16 cellular contexts compared by ENCODE assay signal in the genomic region with DNA sequence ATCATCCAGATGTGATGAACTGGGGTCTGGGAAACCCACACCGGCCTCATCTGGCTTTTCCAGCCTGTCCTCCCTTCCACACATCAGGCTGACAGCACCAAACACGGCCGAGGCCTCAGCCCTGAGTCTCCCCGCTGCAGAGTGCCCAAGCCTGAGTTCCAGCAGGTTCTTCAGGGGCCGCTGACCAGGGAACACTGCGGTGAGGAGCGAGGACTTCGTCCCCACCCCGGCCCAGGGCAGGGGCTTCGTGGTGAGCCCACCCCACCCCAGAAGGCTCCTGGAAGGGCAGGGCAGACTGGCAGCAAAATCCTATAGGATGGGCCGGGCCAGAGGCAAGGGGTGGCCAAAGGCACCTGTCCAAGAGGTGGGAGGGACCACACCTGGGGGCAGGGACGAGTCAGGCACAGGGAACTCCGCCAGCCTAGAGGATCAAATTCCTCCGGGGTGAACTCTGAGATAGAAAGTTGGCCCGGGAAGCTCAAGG. TPM values are rescaled to one million over a fixed set of nuclear protein-coding genes. Genes with fewer than 3 reads are reported as not detected.
DNase-seq lines count a peak whose midpoint lies in the region; ATAC-seq and TF ChIP-seq lines count a peak whose summit lies in the region.
"Had no signal": no experiment of that assay in that cellular context is flagged by ENCODE, and none has a peak within 500 bp of the region (broad histone marks: within the 10 kb centered on the region; RNA-seq: fewer than 3 reads in every experiment).

SLC51A (plus strand) TSS at position 454 of the 484 bp plus-strand sequence. CDS start 179 bp downstream, outside the sequence.

- TF ChIP-seq CTCF in HCT116 (IDR thresholded peaks at IDR 0.05 in 2 of 3, conservative IDR thresholded peaks at IDR 0.05 in 1 of 3; ENCODE audit: borderline replicate concordance in 1 of 3, insufficient read depth in 1 of 3, low read depth in 2 of 3, low read length in 2 of 3) (no peak), WTC11 (IDR thresholded peaks at IDR 0.05) (no peak), parathyroid adenoma (IDR thresholded peaks at IDR 0.05) (no peak), brain microvascular endothelial cell (IDR thresholded peaks at IDR 0.05; ENCODE audit: low read depth, low read length, missing control alignments) (no peak), Caco-2 (IDR thresholded peaks at IDR 0.05; ENCODE audit: insufficient read depth in 1 of 2, low read depth in 1 of 2, low read length in 1 of 2, severe bottlenecking in 1 of 2, unreplicated experiment in 1 of 2) (no peak)

- POLR2A ChIA-PET in HCT116 (lab: Charles Lee) (no interaction called here), WTC11 (lab: Charles Lee) (no interaction called here), Caco-2 (lab: Charles Lee) (no interaction called here)

- H3K36me3 ChIP-seq in HCT116 (ENCODE audit: control insufficient read depth in 1 of 2, insufficient read depth in 2 of 2, low read length in 2 of 2) (no peaks in the 10 kb centered on the region), iPS-20b (ENCODE audit: insufficient read depth, low read depth, low read length) (no peaks in the 10 kb centered on the region), parathyroid adenoma (ENCODE audit: control insufficient read depth, insufficient read depth, low read length) (no peaks in the 10 kb centered on the region), brain microvascular endothelial cell (replicated peaks) (no peaks in the 10 kb centered on the region), Caco-2 (ENCODE audit: control insufficient read depth, insufficient read depth, low read length) (no peaks in the 10 kb centered on the region; the same call in 1 of the 2 replicates)
- H3K36me3 ChIP-seq: gastroesophageal sphincter, suprapubic skin had no signal

- H3K4me3 ChIP-seq in HCT116 (replicated peaks in 1 of 2; ENCODE audit: low read depth in 1 of 2, low read length in 2 of 2), result no peak within 1 kb of the TSS
- peak within 1 kb of the TSS; percentile 72; the same call in 1 of the 2 replicates for H3K4me3 ChIP-seq in iPS-20b (ENCODE audit: low read length)
- H3K4me3 ChIP-seq in parathyroid adenoma (ENCODE audit: low read depth, low read length), result peak within 1 kb of the TSS; percentile 27
- no peak within 1 kb of the TSS for H3K4me3 ChIP-seq in brain microvascular endothelial cell (ENCODE audit: low read depth, low read length)
- H3K4me3 ChIP-seq in Caco-2 (ENCODE audit: low read depth, low read length), result no peak within 1 kb of the TSS
- H3K4me3 ChIP-seq: gastroesophageal sphincter, GM23248, K562, suprapubic skin had no signal

- RAD21 ChIA-PET in HCT116 (lab: Charles Lee; ENCODE audit: low non-redundant PET in 1 of 2, low total read pairs in 2 of 2, uncharacterized antibody in 2 of 2, unreplicated experiment in 2 of 2), result no interaction called here

- H3K9me3 Mint-ChIP-seq in WTC11 (no peaks in the 10 kb centered on the region), Caco-2 (ENCODE audit: unreplicated experiment) (no peaks in the 10 kb centered on the region)

- H3K4me3 Mint-ChIP-seq in WTC11 (peak within 1 kb of the TSS; percentile 70), Caco-2 (ENCODE audit: unreplicated experiment) (no peak within 1 kb of the TSS)

- TF ChIP-seq POLR2A in HCT116 (IDR thresholded peaks at IDR 0.05; ENCODE audit: borderline replicate concordance, extremely low read depth, insufficient read depth, insufficient read length), result no peak

- H3K9ac ChIP-seq in HCT116 (ENCODE audit: low read length), result no peak within 1 kb of the TSS
- peak within 1 kb of the TSS; percentile 48; the same call in 1 of the 2 replicates for H3K9ac ChIP-seq in iPS-20b (ENCODE audit: low read depth, low read length)
- no peak within 1 kb of the TSS for H3K9ac ChIP-seq in parathyroid adenoma
- H3K9ac ChIP-seq: GM23248 had no signal

- H3K27me3 Mint-ChIP-seq in WTC11 (ENCODE audit: low read depth) (no peaks in the 10 kb centered on the region), Caco-2 (ENCODE audit: insufficient read depth, unreplicated experiment) (no peaks in the 10 kb centered on the region)

- H4K20me1 ChIP-seq in HCT116 (ENCODE audit: insufficient read depth), result no peaks in the 10 kb centered on the region

- DNase-seq in HCT116 (ENCODE audit: low read depth, low spot score) (no peak), WTC11 (ENCODE audit: low spot score) (peak; percentile 64), brain microvascular endothelial cell (no peak), Caco-2 (no peak)
- DNase-seq: activated CD4-positive, alpha-beta T cell treated with anti-CD3 and anti-CD28 coated beads, Interleukin-2, amount 50 U/mL, for 1 hour; amniotic stem cell; effector memory CD4-positive, alpha-beta T cell; GM23248; NCI-H2081; retina had no signal

- H3K9me2 ChIP-seq in HCT116 (ENCODE audit: insufficient read depth), result no peaks in the 10 kb centered on the region

- H3K4me1 ChIP-seq in HCT116 (ENCODE audit: control insufficient read depth in 1 of 2, insufficient read depth in 2 of 2, low read length in 2 of 2) (no peaks in the 10 kb centered on the region), iPS-20b (ENCODE audit: insufficient read depth, low read length) (peaks cover 9% of the 10 kb centered on the region; the same call in 1 of the 2 replicates), parathyroid adenoma (peaks cover 11% of the 10 kb centered on the region), Caco-2 (peaks cover 9% of the 10 kb centered on the region; the same call in 1 of the 2 replicates)

- H3K36me3 Mint-ChIP-seq in WTC11, result no peaks in the 10 kb centered on the region
- H3K36me3 Mint-ChIP-seq in Caco-2 (ENCODE audit: insufficient read depth, unreplicated experiment), result no peaks in the 10 kb centered on the region

- H3K79me2 ChIP-seq in HCT116 (ENCODE audit: insufficient read depth, low read length) (no peaks in the 10 kb centered on the region), parathyroid adenoma (no peaks in the 10 kb centered on the region)

- intact Hi-C loops in HCT116 (cut with micrococcal nuclease) (no loop called here), Caco-2 (cut with micrococcal nuclease; ENCODE audit: unreplicated experiment) (no loop called here)

- BruUV-seq in HCT116 (replicated peaks; lab: Mats Ljungman, UMichigan) (no TSS peak), Caco-2 (replicated peaks; lab: Mats Ljungman, UMichigan) (no TSS peak)

- ATAC-seq in HCT116 (0 out of 2 replicates have a peak, but pooled peaks have one; percentile 33), WTC11 (peak; percentile 84), HG03520 (IDR thresholded peaks at IDR 0.05; ENCODE audit: unreplicated experiment) (no peak)
- ATAC-seq: gastroesophageal sphincter, K562 had no signal

- in situ Hi-C loops in brain microvascular endothelial cell (cut with HindIII; ENCODE audit: low pct_ligation_motif_present, low sequenced_read_pairs), result no loop called here

- H3K9me3 ChIP-seq in HCT116 (ENCODE audit: control insufficient read depth in 1 of 2, insufficient read depth in 1 of 2, low read depth in 1 of 2, low read length in 2 of 2) (no peaks in the 10 kb centered on the region), iPS-20b (ENCODE audit: insufficient read depth, low read depth, low read length) (no peaks in the 10 kb centered on the region), parathyroid adenoma (ENCODE audit: control insufficient read depth, low read length) (no peaks in the 10 kb centered on the region), Caco-2 (no peaks in the 10 kb centered on the region)
- H3K9me3 ChIP-seq: gastroesophageal sphincter, suprapubic skin had no signal

- H3K27ac ChIP-seq in HCT116 (ENCODE audit: low read depth, low read length) (no peak within 1 kb of the TSS), iPS-20b (ENCODE audit: low read length) (no peak within 1 kb of the TSS), parathyroid adenoma (peak within 1 kb of the TSS; percentile 47), brain microvascular endothelial cell (no peak within 1 kb of the TSS)
- H3K27ac ChIP-seq: gastroesophageal sphincter, GM23248, suprapubic skin had no signal

- H2AFZ ChIP-seq in HCT116 (ENCODE audit: low read depth, low read length, poor library complexity, severe bottlenecking) (no peak within 1 kb of the TSS), parathyroid adenoma (peak within 1 kb of the TSS; percentile 87)
- H2AFZ ChIP-seq: GM23248 had no signal

- CTCF ChIA-PET in HCT116 (lab: Charles Lee), result no interaction called here
- CTCF ChIA-PET in WTC11 (lab: Charles Lee), result interaction anchor here (0.8 to 1.6 kb wide), 3 partner anchors 37 to 307 kb away, joined by 3 to 4 read pairs (median 3); no protein-coding TSS in a partner anchor
- CTCF ChIA-PET in Caco-2 (lab: Charles Lee), result no interaction called here

- H3K4me2 ChIP-seq in HCT116 (ENCODE audit: low read length) (no peak within 1 kb of the TSS), parathyroid adenoma (ENCODE audit: low read length) (peak within 1 kb of the TSS; percentile 66)

- no peak within 1 kb of the TSS for H3K27ac Mint-ChIP-seq in WTC11
- no peak within 1 kb of the TSS for H3K27ac Mint-ChIP-seq in Caco-2 (ENCODE audit: unreplicated experiment)

- H3K27me3 ChIP-seq in HCT116 (ENCODE audit: insufficient read depth, low read length), result no peaks in the 10 kb centered on the region
- H3K27me3 ChIP-seq in iPS-20b (ENCODE audit: insufficient read depth, low read length), result peaks cover 7% of the 10 kb centered on the region; the same call in 1 of the 2 replicates
- no peaks in the 10 kb centered on the region for H3K27me3 ChIP-seq in parathyroid adenoma (ENCODE audit: control insufficient read depth, insufficient read depth, low read length)
- no peaks in the 10 kb centered on the region for H3K27me3 ChIP-seq in brain microvascular endothelial cell (replicated peaks)
- H3K27me3 ChIP-seq in Caco-2 (replicated peaks; ENCODE audit: control insufficient read depth, insufficient read depth, low read length), result no peaks in the 10 kb centered on the region
- H3K27me3 ChIP-seq: suprapubic skin had no signal

- H3K4me1 Mint-ChIP-seq in WTC11, result peaks cover 36% of the 10 kb centered on the region
- peaks cover 7% of the 10 kb centered on the region for H3K4me1 Mint-ChIP-seq in Caco-2 (ENCODE audit: low read depth, unreplicated experiment)

- no peak for TF ChIP-seq RAD21 in HCT116 (IDR thresholded peaks at IDR 0.05; ENCODE audit: low read depth)

TF ChIP-seq in HCT116, 20 proteins besides CTCF, POLR2A, EP300 and RAD21:
- no peak for TF ChIP-seq POLR2AphosphoS5 (IDR thresholded peaks at IDR 0.05; ENCODE audit: low read depth, low read length)

TF ChIP-seq in WTC11, 78 proteins besides CTCF, POLR2A, EP300 and RAD21:
- TF ChIP-seq GTF2I (CRISPR knock-in tag; conservative IDR thresholded peaks at IDR 0.05) (no peak), JAZF1 (CRISPR knock-in tag; IDR thresholded peaks at IDR 0.05) (no peak), ZNF317 (CRISPR knock-in tag; IDR thresholded peaks at IDR 0.05; ENCODE audit: borderline replicate concordance, low read depth) (no peak), SMAD3 (CRISPR knock-in tag; IDR thresholded peaks at IDR 0.05; ENCODE audit: borderline replicate concordance) (no peak), SP1 (CRISPR knock-in tag; conservative IDR thresholded peaks at IDR 0.05) (0 out of 2 replicates have a peak, but pooled peaks have one; percentile 24)

RNA-seq across cellular contexts. Expression of gene SLC51A, which starts in this region (rescaled TPM):
- not detected for total RNA-seq in HCT116 (2021; ENCODE audit: unreplicated experiment)
- 0.94 and 1.5 TPM in 2 replicates for polyA plus RNA-seq in HCT116 (2012)
- 6.9 to 8.4 TPM (median 7.6 TPM) in 3 replicates for total RNA-seq in WTC11 (2021)
- not detected in 2 replicates for total RNA-seq in Caco-2 (2022)
- total RNA-seq: gastroesophageal sphincter, GM23248, K562, suprapubic skin had no signal

Comparison
In these comparisons a context has a peak if more than half of its experiments do, and no peak if none do; other contexts are left out.
1. H3K4me3 ChIP-seq: peak in iPS-20b (single experiment) and parathyroid adenoma (single experiment); none in HCT116 (0 of 2), brain microvascular endothelial cell (single experiment) and Caco-2 (single experiment).
2. Of the 4 proteins assayed by ChIP-seq in both WTC11 and HCT116: peak only in WTC11: SP1; only in HCT116: none; in both: none; in neither: 3.